In the genomic region with DNA sequence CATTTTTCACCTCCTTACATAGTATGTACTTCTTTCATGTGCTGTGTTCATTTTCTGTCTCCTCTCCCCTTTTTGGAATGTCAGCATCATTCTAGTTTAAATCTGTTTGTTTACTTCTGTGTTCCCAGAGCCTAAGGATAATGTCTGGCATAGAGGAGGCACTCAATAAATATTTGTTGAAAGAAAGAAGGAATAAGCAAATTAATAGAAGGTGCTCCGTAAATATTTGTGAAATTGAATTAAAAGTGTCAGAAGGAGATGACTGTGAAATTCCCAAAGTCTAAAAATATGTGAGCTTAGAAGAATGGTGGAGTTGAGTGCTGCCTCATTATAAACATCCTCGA, we compare ENCODE assay signal across 9 cellular contexts. TPM values are rescaled to one million over a fixed set of nuclear protein-coding genes. Genes with fewer than 3 reads are reported as not detected.
DNase-seq lines count a peak whose midpoint lies in the region; ATAC-seq, FAIRE-seq and TF ChIP-seq lines count a peak whose summit lies in the region.
"Had no signal": no experiment of that assay in that cellular context is flagged by ENCODE, and none has a peak within 500 bp of the region (broad histone marks: within the 10 kb centered on the region; RNA-seq: fewer than 3 reads in every experiment).

No MANE protein-coding gene starts in this region.

- peak overlapping the region; percentile 93 for H3K4me2 ChIP-seq in A549

- DNase-seq in A549 (ENCODE audit: low read depth in 1 of 2, low spot score in 1 of 2): no peak
- DNase-seq in HFFc6: no peak
- DNase-seq in bronchial epithelial cell (ENCODE audit: low read depth): no peak
- DNase-seq in natural killer cell treated with Interleukin-12 subunit alpha and Interleukin-12 subunit beta and Interleukin-15 and Interleukin-18, amount 100 ng/mL, for 72 hours (ENCODE audit: low spot score): no peak
- DNase-seq in foreskin melanocyte: no peak
- no peak for DNase-seq in stimulated activated CD4-positive, alpha-beta T cell treated with anti-CD3 and anti-CD28 coated beads, Interleukin-2, amount 100 ng/mL, for 24 hours
- DNase-seq in urothelium cell line (ENCODE audit: low spot score): no peak
- DNase-seq: T-helper 9 cell had no signal

- CTCF ChIA-PET in A549 (lab: Yijun Ruan, JAX): interaction anchor here (0.8 to 3.5 kb wide), 6 partner anchors 10 to 681 kb away, joined by 3 to 18 read pairs (median 4); no protein-coding TSS in a partner anchor

- peaks cover 16% of the 10 kb centered on the region for H3K36me3 Mint-ChIP-seq in HFFc6 (ENCODE audit: low read depth)
- H3K36me3 Mint-ChIP-seq in natural killer cell treated with Interleukin-12 subunit alpha and Interleukin-12 subunit beta and Interleukin-15 and Interleukin-18, amount 100 ng/mL, for 72 hours: peaks cover 12% of the 10 kb centered on the region

- ATAC-seq in A549: no peak
- ATAC-seq in natural killer cell treated with Interleukin-12 subunit alpha and Interleukin-12 subunit beta and Interleukin-15 and Interleukin-18, amount 100 ng/mL, for 72 hours: no peak
- no peak for ATAC-seq in HG03039 (IDR thresholded peaks at IDR 0.05; ENCODE audit: unreplicated experiment)

- WGBS in A549 (ENCODE audit: missing lambda C conversion rate): 21% methylated on average over 2 of the region's 2 CpGs

- TF ChIP-seq EP300 in A549 (IDR thresholded peaks at IDR 0.05): no peak

- no peak for TF ChIP-seq RAD21 in A549 (conservative IDR thresholded peaks at IDR 0.05 in 1 of 2, IDR thresholded peaks at IDR 0.05 in 1 of 2)

- TF ChIP-seq CTCF in A549 (IDR thresholded peaks at IDR 0.05) (no peak), HFFc6 (IDR thresholded peaks at IDR 0.05) (no peak), bronchial epithelial cell (IDR thresholded peaks at IDR 0.05; ENCODE audit: insufficient read depth, low read length, severe bottlenecking) (no peak)

- H3K4me3 Mint-ChIP-seq in HFFc6: peak overlapping the region; percentile 75
- H3K4me3 Mint-ChIP-seq in natural killer cell treated with Interleukin-12 subunit alpha and Interleukin-12 subunit beta and Interleukin-15 and Interleukin-18, amount 100 ng/mL, for 72 hours: peak overlapping the region; percentile 94

- peaks cover 34% of the 10 kb centered on the region for H3K4me1 Mint-ChIP-seq in HFFc6 (ENCODE audit: low read depth)
- peaks cover 39 to 43% of the 10 kb centered on the region in 2 donors for H3K4me1 Mint-ChIP-seq in natural killer cell treated with Interleukin-12 subunit alpha and Interleukin-12 subunit beta and Interleukin-15 and Interleukin-18, amount 100 ng/mL, for 72 hours (ENCODE audit: low read depth in 2 of 2)

- TF ChIP-seq POLR2A in A549 (IDR thresholded peaks at IDR 0.05; ENCODE audit: low read length): no peak

- H3K4me3 ChIP-seq in A549 (peak overlapping the region; percentile 43), bronchial epithelial cell (ENCODE audit: low read depth, low read length) (peak overlapping the region; percentile 27)

- no peaks in the 10 kb centered on the region for H3K9me3 Mint-ChIP-seq in HFFc6
- no peaks in the 10 kb centered on the region for H3K9me3 Mint-ChIP-seq in natural killer cell treated with Interleukin-12 subunit alpha and Interleukin-12 subunit beta and Interleukin-15 and Interleukin-18, amount 100 ng/mL, for 72 hours

- POLR2A ChIA-PET in A549 (lab: Yijun Ruan, JAX): interaction anchor here (0.6 to 1.4 kb wide), 4 partner anchors 12 to 357 kb away, joined by 3 to 9 read pairs (median 3); partner anchors contain the start of gene BORCS5

- H3K27me3 ChIP-seq in bronchial epithelial cell (ENCODE audit: control insufficient read depth, insufficient read depth, low read length): no peaks in the 10 kb centered on the region

- H3K9me3 ChIP-seq in A549: no peaks in the 10 kb centered on the region

- peak overlapping the region; percentile 52; the same call in 1 of the 2 replicates for H3K27ac Mint-ChIP-seq in HFFc6
- H3K27ac Mint-ChIP-seq in natural killer cell treated with Interleukin-12 subunit alpha and Interleukin-12 subunit beta and Interleukin-15 and Interleukin-18, amount 100 ng/mL, for 72 hours: peak overlapping the region; percentile 90 to 96

- peaks cover 26% of the 10 kb centered on the region for H3K4me1 ChIP-seq in A549

- peaks cover 2% of the 10 kb centered on the region for H3K36me3 ChIP-seq in bronchial epithelial cell (ENCODE audit: control insufficient read depth, insufficient read depth, low read length)

- H3K27ac ChIP-seq in A549: peak overlapping the region; percentile 64 to 77

- H3K27me3 Mint-ChIP-seq in HFFc6 (ENCODE audit: insufficient read depth): peaks cover 4% of the 10 kb centered on the region
- no peaks in the 10 kb centered on the region for H3K27me3 Mint-ChIP-seq in natural killer cell treated with Interleukin-12 subunit alpha and Interleukin-12 subunit beta and Interleukin-15 and Interleukin-18, amount 100 ng/mL, for 72 hours

- FAIRE-seq in A549 (lab: Jason Lieb, UNC): no peak
- no peak for FAIRE-seq in bronchial epithelial cell (lab: Jason Lieb, UNC)
- FAIRE-seq in urothelium cell line (lab: Jason Lieb, UNC): no peak

TF ChIP-seq in A549, 52 proteins besides CTCF, POLR2A, EP300 and RAD21:
- TF ChIP-seq, protein P1, sequence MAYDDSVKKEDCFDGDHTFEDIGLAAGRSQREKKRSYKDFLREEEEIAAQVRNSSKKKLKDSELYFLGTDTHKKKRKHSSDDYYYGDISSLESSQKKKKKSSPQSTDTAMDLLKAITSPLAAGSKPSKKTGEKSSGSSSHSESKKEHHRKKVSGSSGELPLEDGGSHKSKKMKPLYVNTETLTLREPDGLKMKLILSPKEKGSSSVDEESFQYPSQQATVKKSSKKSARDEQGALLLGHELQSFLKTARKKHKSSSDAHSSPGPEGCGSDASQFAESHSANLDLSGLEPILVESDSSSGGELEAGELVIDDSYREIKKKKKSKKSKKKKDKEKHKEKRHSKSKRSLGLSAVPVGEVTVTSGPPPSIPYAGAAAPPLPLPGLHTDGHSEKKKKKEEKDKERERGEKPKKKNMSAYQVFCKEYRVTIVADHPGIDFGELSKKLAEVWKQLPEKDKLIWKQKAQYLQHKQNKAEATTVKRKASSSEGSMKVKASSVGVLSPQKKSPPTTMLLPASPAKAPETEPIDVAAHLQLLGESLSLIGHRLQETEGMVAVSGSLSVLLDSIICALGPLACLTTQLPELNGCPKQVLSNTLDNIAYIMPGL (CRISPR knock-in tag; IDR thresholded peaks at IDR 0.05; ENCODE audit: borderline replicate concordance): no peak
- TF ChIP-seq CBX2 (IDR thresholded peaks at IDR 0.05; ENCODE audit: borderline replicate concordance, low read depth): no peak
- no peak for TF ChIP-seq TFCP2L1 (CRISPR knock-in tag; IDR thresholded peaks at IDR 0.05)
- TF ChIP-seq ZSCAN20 (CRISPR knock-in tag; IDR thresholded peaks at IDR 0.05): no peak
- no peak for TF ChIP-seq RNF2 (IDR thresholded peaks at IDR 0.05; ENCODE audit: borderline replicate concordance, low read depth)
- no peak for TF ChIP-seq PHF8 (IDR thresholded peaks at IDR 0.05; ENCODE audit: borderline replicate concordance, low read depth)
- TF ChIP-seq, protein P2, sequence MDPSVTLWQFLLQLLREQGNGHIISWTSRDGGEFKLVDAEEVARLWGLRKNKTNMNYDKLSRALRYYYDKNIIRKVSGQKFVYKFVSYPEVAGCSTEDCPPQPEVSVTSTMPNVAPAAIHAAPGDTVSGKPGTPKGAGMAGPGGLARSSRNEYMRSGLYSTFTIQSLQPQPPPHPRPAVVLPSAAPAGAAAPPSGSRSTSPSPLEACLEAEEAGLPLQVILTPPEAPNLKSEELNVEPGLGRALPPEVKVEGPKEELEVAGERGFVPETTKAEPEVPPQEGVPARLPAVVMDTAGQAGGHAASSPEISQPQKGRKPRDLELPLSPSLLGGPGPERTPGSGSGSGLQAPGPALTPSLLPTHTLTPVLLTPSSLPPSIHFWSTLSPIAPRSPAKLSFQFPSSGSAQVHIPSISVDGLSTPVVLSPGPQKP (IDR thresholded peaks at IDR 0.05; ENCODE audit: low read depth, low read length): no peak
- no peak for TF ChIP-seq CHD2 (IDR thresholded peaks at IDR 0.05; ENCODE audit: low read length, partially characterized antibody)
- no peak for TF ChIP-seq CHD4 (IDR thresholded peaks at IDR 0.05; ENCODE audit: borderline replicate concordance)

RNA-seq across cellular contexts. Expression of gene CDKN1B, which starts 3.3 kb away (rescaled TPM):
- polyA plus RNA-seq in A549 (2011; rRNA removed): 20.4 and 26.8 TPM in 2 replicates
- 8.1 and 9.7 TPM in 2 replicates for polyA plus RNA-seq in A549 (2012; cell fraction: cytosol; rRNA removed)
- 7.2 and 7.8 TPM in 2 replicates for polyA plus RNA-seq in A549 (2012; cell fraction: nucleus; rRNA removed)
- polyA plus RNA-seq in A549 (2017; fragmentation: RNase III; extraction: RNeasy Plus Mini Kit Qiagen cat#74134 plus additional on column Dnase treatment): 18.0 to 20.5 TPM (median 20.3 TPM) in 3 replicates
- polyA minus RNA-seq in A549 (2011; rRNA and poly(A)+ RNA removed): 7.8 and 11.8 TPM in 2 replicates
- 10 to 100 TPM; 22.9 to 31.4 (median 29.7) TPM for total RNA-seq in HFFc6 (2021; fragmentation: NEBNext Ultra II Directional; extraction: Animal tissue kit (Norgen Biotek cat#: 25700))
- 34.0 and 38.7 TPM in 2 replicates for total RNA-seq in bronchial epithelial cell
- 10 to 100 TPM; 24.6 to 38.1 TPM for total RNA-seq in natural killer cell treated with Interleukin-12 subunit alpha and Interleukin-12 subunit beta and Interleukin-15 and Interleukin-18, amount 100 ng/mL, for 72 hours

RNA-seq across cellular contexts. Expression of gene GPR19, which starts 17.9 kb away (rescaled TPM):
- polyA plus RNA-seq in A549 (2011; rRNA removed) (2.6 and 2.7 TPM in 2 replicates), A549 (2017; fragmentation: RNase III; extraction: RNeasy Plus Mini Kit Qiagen cat#74134 plus additional on column Dnase treatment) (1.8 to 2.6 TPM (median 1.9 TPM) in 3 replicates)
- 1.5 and 2.2 TPM in 2 replicates for polyA plus RNA-seq in A549 (2012; cell fraction: cytosol; rRNA removed)
- 2.6 and 2.8 TPM in 2 replicates for polyA plus RNA-seq in A549 (2012; cell fraction: nucleus; rRNA removed)
- 2.3 and 3.7 TPM in 2 replicates for polyA minus RNA-seq in A549 (2011; rRNA and poly(A)+ RNA removed)
- total RNA-seq in HFFc6 (2021; fragmentation: NEBNext Ultra II Directional; extraction: Animal tissue kit (Norgen Biotek cat#: 25700)): under 1 TPM in 3 of 6 experiments, not detected in 3; 0.15 to 0.31 (median 0.26) TPM
- total RNA-seq in bronchial epithelial cell: 0.13 TPM in 1 of 2 replicates, not detected in the other
- total RNA-seq in natural killer cell treated with Interleukin-12 subunit alpha and Interleukin-12 subunit beta and Interleukin-15 and Interleukin-18, amount 100 ng/mL, for 72 hours: 1 to 10 TPM; 6.4 to 9.9 TPM
